In genomic region chr9:95138474-95138873, GRCh38 we compare ENCODE assay signal across 14 cellular contexts.
DNase-seq lines count a peak whose midpoint lies in the region; ATAC-seq, FAIRE-seq and TF ChIP-seq lines count a peak whose summit lies in the region.
"Had no signal": no experiment of that assay in that cellular context is flagged by ENCODE, and none has a peak within 500 bp of the region (broad histone marks: within the 10 kb centered on the region; RNA-seq: fewer than 3 reads in every experiment).

No MANE protein-coding gene starts in this region.

- H3K27ac ChIP-seq in OCI-LY7 (ENCODE audit: low read depth, low read length, poor library complexity, severe bottlenecking), result no peak overlapping the region
- H3K27ac ChIP-seq: SJSA1, vagina had no signal

- POLR2A ChIA-PET in OCI-LY7 (lab: Charles Lee), result no interaction called here

- peak; percentile 60 for ATAC-seq in left lobe of liver
- ATAC-seq in T-helper 17 cell, result no peak
- no peak for ATAC-seq in HG03442 (IDR thresholded peaks at IDR 0.05; ENCODE audit: unreplicated experiment)

- DNase-seq in Daoy (ENCODE audit: low read depth), result peak; percentile 70
- DNase-seq in NCI-H2029 (lab: John Stamatoyannopoulos, UW), result peak; percentile 97
- DNase-seq in SHP77 treated with DMSO at 0.1 percent for 48 hours (lab: John Stamatoyannopoulos, UW), result peak; percentile 95
- DNase-seq in left lobe of liver (ENCODE audit: low spot score), result peak; percentile 84
- no peak for DNase-seq in T-helper 17 cell
- no peak for DNase-seq in OCI-LY7 (ENCODE audit: low spot score)
- no peak for DNase-seq in D721Med (ENCODE audit: insufficient read length, low spot score)
- DNase-seq: activated CD4-positive, CD25-positive, alpha-beta regulatory T cell had no signal

- BruUV-seq in OCI-LY7 (replicated peaks; lab: Mats Ljungman, UMichigan), result no TSS peak

- TF ChIP-seq CTCF in OCI-LY7 (conservative IDR thresholded peaks at IDR 0.05; ENCODE audit: low read length), result no peak
- no peak for TF ChIP-seq CTCF in D721Med (IDR thresholded peaks at IDR 0.05; ENCODE audit: insufficient read depth, missing control alignments)

- H2AFZ ChIP-seq in OCI-LY7 (ENCODE audit: low read length), result no peak overlapping the region

- CTCF ChIA-PET in OCI-LY7 (lab: Charles Lee; ENCODE audit: unreplicated experiment), result interaction anchor here (0.6 kb wide), 1 partner anchor 53 kb away, joined by 3 read pairs; no protein-coding TSS in a partner anchor

- H3K27ac Mint-ChIP-seq in T-helper 17 cell, result no peak overlapping the region
- H3K27ac Mint-ChIP-seq: activated T-helper 1 cell treated with anti-CD3 and anti-CD28 coated beads, Interleukin-12 subunit alpha, Interleukin-12 subunit beta, Interleukin-2, Interleukin-4 antibody, amounts not matched to agents 30 ng/mL and 10 ng/mL and 1 ng/mL, durations not matched to agents 14 hours and 24 hours and 36 hours had no signal

- H4K20me1 ChIP-seq in OCI-LY7 (ENCODE audit: insufficient read depth, low read length), result no peaks in the 10 kb centered on the region

- no peak overlapping the region for H3K4me3 ChIP-seq in OCI-LY7 (ENCODE audit: low read depth, low read length, poor library complexity, severe bottlenecking)
- H3K4me3 ChIP-seq: SJSA1, vagina had no signal

- H3K9me3 ChIP-seq in T-helper 17 cell (ENCODE audit: control insufficient read depth, low read length, poor library complexity, severe bottlenecking) (no peaks in the 10 kb centered on the region), OCI-LY7 (ENCODE audit: low read length) (no peaks in the 10 kb centered on the region)
- H3K9me3 ChIP-seq: SJSA1, vagina had no signal

- no peak overlapping the region for H3K4me3 Mint-ChIP-seq in T-helper 17 cell
- H3K4me3 Mint-ChIP-seq: activated T-helper 1 cell treated with anti-CD3 and anti-CD28 coated beads, Interleukin-12 subunit alpha, Interleukin-12 subunit beta, Interleukin-2, Interleukin-4 antibody, amounts not matched to agents 30 ng/mL and 10 ng/mL and 1 ng/mL, durations not matched to agents 14 hours and 24 hours and 36 hours; brain; nephron had no signal

- H3K36me3 ChIP-seq in OCI-LY7 (ENCODE audit: insufficient read depth, low read length), result no peaks in the 10 kb centered on the region
- H3K36me3 ChIP-seq: SJSA1, vagina had no signal

- H3K4me1 ChIP-seq in OCI-LY7 (ENCODE audit: insufficient read depth, low read length, poor library complexity, severe bottlenecking), result no peaks in the 10 kb centered on the region

- H3K4me1 Mint-ChIP-seq in T-helper 17 cell, result no peaks in the 10 kb centered on the region

- intact Hi-C loops in OCI-LY7 (cut with micrococcal nuclease; ENCODE audit: unreplicated experiment), result no loop called here

- no peaks in the 10 kb centered on the region for H3K9me2 ChIP-seq in OCI-LY7 (ENCODE audit: insufficient read depth, low read length)

- peaks cover 8% of the 10 kb centered on the region for H3K36me3 Mint-ChIP-seq in T-helper 17 cell (ENCODE audit: low read depth)

- no peaks in the 10 kb centered on the region for H3K79me2 ChIP-seq in OCI-LY7 (ENCODE audit: insufficient read depth, low read depth, low read length)

- no peak for FAIRE-seq in D721Med (lab: Jason Lieb, UNC)

- H3K27me3 Mint-ChIP-seq in T-helper 17 cell, result no peaks in the 10 kb centered on the region
- H3K27me3 Mint-ChIP-seq: brain had no signal

- no peak overlapping the region for H3K4me2 ChIP-seq in OCI-LY7 (ENCODE audit: low read length)

Comparison
In these comparisons a context has a peak if more than half of its experiments do, and no peak if none do; other contexts are left out.
1. DNase-seq: peak in Daoy (single experiment), NCI-H2029 (single experiment), SHP77 treated with DMSO at 0.1 percent for 48 hours (single experiment) and left lobe of liver (single experiment); none in T-helper 17 cell (0 of 3), OCI-LY7 (single experiment) and D721Med (single experiment).